ENCODE assay signal across 21 cellular contexts in genomic region chr14:34038358-34039057, GRCh38.
DNase-seq lines count a peak whose midpoint lies in the region; ATAC-seq, FAIRE-seq and TF ChIP-seq lines count a peak whose summit lies in the region.
"Had no signal": no experiment of that assay in that cellular context is flagged by ENCODE, and none has a peak within 500 bp of the region (broad histone marks: within the 10 kb centered on the region; RNA-seq: fewer than 3 reads in every experiment).

No MANE protein-coding gene starts in this region.

- H2AFZ ChIP-seq in DND-41 (ENCODE audit: low read depth, low read length) = no peak overlapping the region; the same call in 1 of the 2 replicates
- H2AFZ ChIP-seq: GM23338 had no signal

- TF ChIP-seq CTCF in DND-41 (IDR thresholded peaks at IDR 0.05; ENCODE audit: borderline replicate concordance, extremely low read depth, low read length, poor library complexity, severe bottlenecking) (no peak), epithelial cell of esophagus (IDR thresholded peaks at IDR 0.05; ENCODE audit: insufficient read depth, low read depth, low read length, missing control alignments) (no peak), pancreas (IDR thresholded peaks at IDR 0.05) (no peak)

- H3K4me2 ChIP-seq in DND-41 (ENCODE audit: insufficient read depth, low read length) = no peak overlapping the region
- H3K4me2 ChIP-seq: GM23338 had no signal

- no peak for DNase-seq in DND-41
- peak; percentile 82 to 90 for DNase-seq in NCI-H526 (lab: John Stamatoyannopoulos, UW)
- DNase-seq in epithelial cell of esophagus (ENCODE audit: low read depth) = peak; percentile 60
- no peak for DNase-seq in pancreas
- no peak for DNase-seq in SKM-1 (lab: John Stamatoyannopoulos, UW; ENCODE audit: unreplicated experiment)
- no peak for DNase-seq in NCI-H69 (lab: John Stamatoyannopoulos, UW)
- DNase-seq: activated CD4-positive, alpha-beta T cell treated with anti-CD3 and anti-CD28 coated beads for 48 hours; activated CD8-positive, alpha-beta memory T cell treated with anti-CD3 and anti-CD28 coated beads, Interleukin-2, amount 10 ng/mL, durations not matched to agents 7 days and 5 days; KBM-7; NCI-H1048; NCI-H1930; NCI-H510A treated with DMSO at 0.1 percent for 48 hours; nephron progenitor cell; sigmoid colon had no signal

- no peak for FAIRE-seq in pancreas (lab: Jason Lieb, UNC)
- FAIRE-seq: colon, GM12891, islet of Langerhans had no signal

- intact Hi-C loops in pancreas (cut with DNase I) = no loop called here

- H3K9me3 ChIP-seq in DND-41 (ENCODE audit: insufficient read depth, low read length, severe bottlenecking) (no peaks in the 10 kb centered on the region), pancreas (no peaks in the 10 kb centered on the region)
- H3K9me3 ChIP-seq: sigmoid colon, thoracic aorta had no signal

- H3K4me3 ChIP-seq in DND-41 (ENCODE audit: low read depth in 1 of 2, low read length in 2 of 2) (no peak overlapping the region), epithelial cell of esophagus (ENCODE audit: low read length) (no peak overlapping the region), pancreas (no peak overlapping the region)
- H3K4me3 ChIP-seq: GM23338, sigmoid colon, thoracic aorta had no signal

- no peaks in the 10 kb centered on the region for H4K20me1 ChIP-seq in DND-41 (ENCODE audit: insufficient read depth, low read length)

- H3K27ac ChIP-seq in DND-41 (ENCODE audit: low read length) = no peak overlapping the region; the same call in 1 of the 2 replicates
- no peak overlapping the region for H3K27ac ChIP-seq in pancreas
- H3K27ac ChIP-seq: sigmoid colon, thoracic aorta had no signal

- ATAC-seq in DND-41 (ENCODE audit: insufficient read depth, low read depth) (peak; percentile 44; the same call in 2 of the 3 replicates), pancreas (peak in 3 of 4 donors; percentile 53 to 86 (median 62)), HG02642 (IDR thresholded peaks at IDR 0.05; ENCODE audit: poor library complexity, unreplicated experiment) (no peak)
- ATAC-seq: activated CD8-positive, alpha-beta memory T cell treated with anti-CD3 and anti-CD28 coated beads, Interleukin-2, amount 10 ng/mL, durations not matched to agents 7 days and 5 days; GM23338; stimulated activated effector memory CD8-positive, alpha-beta T cell treated with anti-CD3 and anti-CD28 coated beads, Interleukin-12 subunit alpha, Interleukin-12 subunit beta, amount 100 ng/mL, for 72 hours had no signal

- WGBS in pancreas, 2 donors = 49 to 52% methylated on average over 6 of the region's 6 CpGs

- H3K27me3 ChIP-seq in DND-41 (ENCODE audit: insufficient read depth, low read length, poor library complexity) (no peaks in the 10 kb centered on the region), pancreas (no peaks in the 10 kb centered on the region)
- H3K27me3 ChIP-seq: sigmoid colon had no signal

- H3K4me1 ChIP-seq in DND-41 (ENCODE audit: insufficient read depth, low read length) = peaks cover 26% of the 10 kb centered on the region
- no peaks in the 10 kb centered on the region for H3K4me1 ChIP-seq in pancreas

- no peaks in the 10 kb centered on the region for H3K79me2 ChIP-seq in DND-41 (ENCODE audit: insufficient read depth, low read length)

- H3K9ac ChIP-seq in DND-41 (ENCODE audit: low read depth, low read length) = no peak overlapping the region

- H3K36me3 ChIP-seq in DND-41 (ENCODE audit: insufficient read depth, low read length) = no peaks in the 10 kb centered on the region
- no peaks in the 10 kb centered on the region for H3K36me3 ChIP-seq in pancreas
- H3K36me3 ChIP-seq: sigmoid colon, thoracic aorta had no signal

Comparison
In these comparisons a context has a peak if more than half of its experiments do, and no peak if none do; other contexts are left out.
1. DNase-seq: peak in NCI-H526 (2 of 2) and epithelial cell of esophagus (single experiment); none in DND-41 (single experiment), pancreas (0 of 6), SKM-1 (single experiment) and NCI-H69 (single experiment).